ENCODE assay signal across 8 cellular contexts in genomic region chr2:18991177-18992168, GRCh38.
DNase-seq lines count a peak whose midpoint lies in the region; ATAC-seq and TF ChIP-seq lines count a peak whose summit lies in the region.

No MANE protein-coding gene starts in this region.

- no peak for TF ChIP-seq CTCF in fibroblast of mammary gland (conservative IDR thresholded peaks at IDR 0.05; ENCODE audit: control insufficient read depth, insufficient read depth, low read depth, low read length)

- no peak overlapping the region for H3K4me3 ChIP-seq in fibroblast of mammary gland (ENCODE audit: control insufficient read depth, low read depth, low read length)

- no peak overlapping the region for H3K27ac Mint-ChIP-seq in stimulated activated memory B cell treated with anti-CD40 and anti-IgM and Interleukin-4, amounts not matched to agents 10 μg/mL and 1 μg/mL and 100 μg/mL, for 72 hours

- DNase-seq in EH (ENCODE audit: low read depth) (peak; percentile 95), NCI-H69 (lab: John Stamatoyannopoulos, UW) (peak; percentile 80), fibroblast of mammary gland (ENCODE audit: low read depth) (peak; percentile 51), putamen (ENCODE audit: low spot score) (peak; percentile 7), NCI-H128 (lab: John Stamatoyannopoulos, UW; ENCODE audit: unreplicated experiment) (no peak), 8988T (no peak)

- no peak overlapping the region for H3K4me3 Mint-ChIP-seq in stimulated activated memory B cell treated with anti-CD40 and anti-IgM and Interleukin-4, amounts not matched to agents 10 μg/mL and 1 μg/mL and 100 μg/mL, for 72 hours

- no peaks in the 10 kb centered on the region for H3K9me3 Mint-ChIP-seq in stimulated activated memory B cell treated with anti-CD40 and anti-IgM and Interleukin-4, amounts not matched to agents 10 μg/mL and 1 μg/mL and 100 μg/mL, for 72 hours

- no peaks in the 10 kb centered on the region for H3K4me1 Mint-ChIP-seq in stimulated activated memory B cell treated with anti-CD40 and anti-IgM and Interleukin-4, amounts not matched to agents 10 μg/mL and 1 μg/mL and 100 μg/mL, for 72 hours

- ATAC-seq in stimulated activated memory B cell treated with anti-CD40 and anti-IgM and Interleukin-4, amounts not matched to agents 10 μg/mL and 1 μg/mL and 100 μg/mL, for 72 hours = no peak
- no peak for ATAC-seq in GM18498 (IDR thresholded peaks at IDR 0.05; ENCODE audit: unreplicated experiment)

- no peaks in the 10 kb centered on the region for H3K27me3 Mint-ChIP-seq in stimulated activated memory B cell treated with anti-CD40 and anti-IgM and Interleukin-4, amounts not matched to agents 10 μg/mL and 1 μg/mL and 100 μg/mL, for 72 hours

- H3K36me3 Mint-ChIP-seq in stimulated activated memory B cell treated with anti-CD40 and anti-IgM and Interleukin-4, amounts not matched to agents 10 μg/mL and 1 μg/mL and 100 μg/mL, for 72 hours = no peaks in the 10 kb centered on the region

Comparison
In these comparisons a context has a peak if more than half of its experiments do, and no peak if none do; other contexts are left out.
1. DNase-seq: peak in EH (single experiment), NCI-H69 (single experiment), fibroblast of mammary gland (single experiment) and putamen (single experiment); none in NCI-H128 (single experiment) and 8988T (single experiment).